Comparison of ENCODE assay signal across 8 cellular contexts in genomic region chr19:45469835-45470146, GRCh38. TPM values are rescaled to one million over a fixed set of nuclear protein-coding genes. Genes with fewer than 3 reads are reported as not detected.
A peak's percentile ranks its signal among the peaks of the same experiment; 100 is the strongest.
DNase-seq lines count a peak whose midpoint lies in the region; FAIRE-seq and TF ChIP-seq lines count a peak whose summit lies in the region.

No MANE protein-coding gene starts in this region.

- peaks cover 10% of the 10 kb centered on the region for H3K4me1 Mint-ChIP-seq in astrocyte (ENCODE audit: low read depth, unreplicated experiment)
- peaks cover 45 to 48% of the 10 kb centered on the region in 2 donors for H3K4me1 Mint-ChIP-seq in immature natural killer cell

- intact Hi-C loops in stomach (cut with DNase I; ENCODE audit: low total_unique reads), result no loop called here

- H3K36me3 ChIP-seq in ACC112 (ENCODE audit: insufficient read depth, low read length), result no peaks in the 10 kb centered on the region
- H3K36me3 ChIP-seq in astrocyte (ENCODE audit: insufficient read depth, low read length), result no peaks in the 10 kb centered on the region
- peaks cover 0 to 33% (median 0%) of the 10 kb centered on the region in 4 donors for H3K36me3 ChIP-seq in stomach

- H3K4me3 ChIP-seq in ACC112 (ENCODE audit: low read depth, low read length), result peak overlapping the region; percentile 79
- H3K4me3 ChIP-seq in astrocyte (ENCODE audit: insufficient read depth, low read depth, low read length), result peak overlapping the region; percentile 76
- peak overlapping the region; percentile 56 to 78 (median 70) for H3K4me3 ChIP-seq in stomach

- WGBS in stomach, 5 donors, result 0 to 2% (median 1%) methylated on average over 13 to 14 of the region's 14 CpGs

- H3K36me3 Mint-ChIP-seq in astrocyte (ENCODE audit: low read depth, unreplicated experiment) (peaks cover 3% of the 10 kb centered on the region), immature natural killer cell (peaks cover 0 to 6% (median 0%) of the 10 kb centered on the region in 3 donors)

- no peak overlapping the region for H2AFZ ChIP-seq in ACC112 (ENCODE audit: low read length, unreplicated experiment)
- no peak overlapping the region for H2AFZ ChIP-seq in astrocyte (ENCODE audit: low read depth, low read length)

- no peaks in the 10 kb centered on the region for H3K9me3 Mint-ChIP-seq in astrocyte (ENCODE audit: unreplicated experiment)
- H3K9me3 Mint-ChIP-seq in immature natural killer cell, result no peaks in the 10 kb centered on the region

- TF ChIP-seq POLR2A in GM15510 (IDR thresholded peaks at IDR 0.05; ENCODE audit: borderline replicate concordance, extremely low read depth, insufficient read length) (peak; percentile 4), stomach (IDR thresholded peaks at IDR 0.05) (peak in 1 of 4 donors; percentile 19)

- H3K4me2 ChIP-seq in astrocyte (ENCODE audit: low read length), result peak overlapping the region; percentile 97

- H3K27ac Mint-ChIP-seq in astrocyte (ENCODE audit: unreplicated experiment) (peak overlapping the region; percentile 93), immature natural killer cell (peak overlapping the region; percentile 97 to 99 (median 98))

- TF ChIP-seq EP300 in stomach (IDR thresholded peaks at IDR 0.05), result no peak

- H3K27me3 Mint-ChIP-seq in astrocyte (ENCODE audit: low read depth, unreplicated experiment), result no peaks in the 10 kb centered on the region
- H3K27me3 Mint-ChIP-seq in immature natural killer cell (ENCODE audit: low read depth in 3 of 3), result peaks cover 67 to 77% (median 74%) of the 10 kb centered on the region in 3 donors

- no peaks in the 10 kb centered on the region for H3K9me3 ChIP-seq in astrocyte (ENCODE audit: insufficient read depth, low read depth, low read length)
- H3K9me3 ChIP-seq in stomach, result no peaks in the 10 kb centered on the region

- H3K4me1 ChIP-seq in ACC112 (ENCODE audit: control insufficient read depth, insufficient read depth, low read length, unreplicated experiment) (no peaks in the 10 kb centered on the region), astrocyte (ENCODE audit: insufficient read depth, low read length) (peaks cover 30% of the 10 kb centered on the region), stomach (peaks cover 22 to 52% (median 41%) of the 10 kb centered on the region in 4 donors)

- H3K79me2 ChIP-seq in ACC112 (ENCODE audit: control insufficient read depth, insufficient read depth, low read length, unreplicated experiment) (no peaks in the 10 kb centered on the region), astrocyte (ENCODE audit: insufficient read depth, low read length) (no peaks in the 10 kb centered on the region)

- H3K27me3 ChIP-seq in ACC112 (ENCODE audit: insufficient read depth, low read length), result no peaks in the 10 kb centered on the region
- H3K27me3 ChIP-seq in astrocyte (ENCODE audit: insufficient read depth, low read length), result no peaks in the 10 kb centered on the region
- H3K27me3 ChIP-seq in stomach, result peaks cover 0 to 38% (median 23%) of the 10 kb centered on the region in 3 donors

- H4K20me1 ChIP-seq in astrocyte (ENCODE audit: insufficient read depth, low read length), result peaks cover 26% of the 10 kb centered on the region

- H3K27ac ChIP-seq in ACC112 (ENCODE audit: low read depth, low read length) (peak overlapping the region; percentile 91), astrocyte (ENCODE audit: low read depth, low read length) (peak overlapping the region; percentile 93), stomach (peak overlapping the region; percentile 93 to 99 (median 96))

- peak overlapping the region; percentile 96 for H3K9ac ChIP-seq in astrocyte (ENCODE audit: low read length)

- H3K4me3 Mint-ChIP-seq in astrocyte (ENCODE audit: unreplicated experiment), result peak overlapping the region; percentile 88
- peak overlapping the region; percentile 92 to 93 (median 93) for H3K4me3 Mint-ChIP-seq in immature natural killer cell

- DNase-seq in NCI-H2171 treated with DMSO at 0.1 percent for 48 hours (lab: John Stamatoyannopoulos, UW) (peak; percentile 82), astrocyte (ENCODE audit: low read depth) (no peak), immature natural killer cell (no peak), stomach (peak; percentile 91), cortex of kidney (lab: John Stamatoyannopoulos, UW) (no peak)
- DNase-seq in effector CD4-positive, alpha-beta T cell, result no peak

- no peak for FAIRE-seq in astrocyte (lab: Jason Lieb, UNC)

- TF ChIP-seq CTCF in astrocyte (IDR thresholded peaks at IDR 0.05; ENCODE audit: insufficient read depth, low read depth, low read length), result no peak
- TF ChIP-seq CTCF in stomach (IDR thresholded peaks at IDR 0.05), result no peak

RNA-seq across cellular contexts. Expression of gene FOSB, which starts 2.0 kb away (rescaled TPM):
- total RNA-seq in astrocyte, result 8.2 and 13.3 TPM in 2 replicates
- 10 to 100 TPM; 11.6 to 30.1 (median 11.6) TPM for polyA plus RNA-seq in immature natural killer cell
- total RNA-seq in stomach, result 10 to 100 TPM in 2 of 5 donors, 1 to 10 TPM in 3; 1.2 to 76.8 (median 5.5) TPM
- 10 to 100 TPM in 2 of 3 donors, 1 to 10 TPM in 1; 6.9 to 20.9 (median 11.1) TPM for polyA plus RNA-seq in stomach

RNA-seq across cellular contexts. Expression of gene RTN2, which starts 27.1 kb away (rescaled TPM):
- 29.1 and 35.3 TPM in 2 replicates for total RNA-seq in astrocyte
- under 1 TPM in 2 of 3 donors, not detected in 1; 0.48 to 0.80 TPM for polyA plus RNA-seq in immature natural killer cell
- 10 to 100 TPM in 2 of 5 donors, 1 to 10 TPM in 2, not detected in 1; 2.0 to 37.3 (median 10.6) TPM for total RNA-seq in stomach
- 1 to 10 TPM; 4.7 to 9.3 (median 7.9) TPM for polyA plus RNA-seq in stomach

RNA-seq across cellular contexts. Expression of gene PPM1N, which starts 28.5 kb away (rescaled TPM):
- 0.67 and 1.3 TPM in 2 replicates for total RNA-seq in astrocyte
- polyA plus RNA-seq in immature natural killer cell, result 1 to 10 TPM; 3.9 to 5.7 (median 4.0) TPM
- 1 to 10 TPM in 1 of 5 donors, under 1 TPM in 1, not detected in 3; 0.92 to 1.6 TPM for total RNA-seq in stomach
- polyA plus RNA-seq in stomach, result 1 to 10 TPM; 1.9 to 5.2 (median 4.9) TPM

RNA-seq across cellular contexts. Expression of gene VASP, which starts 37.5 kb away (rescaled TPM):
- total RNA-seq in astrocyte, result 205 and 222 TPM in 2 replicates
- polyA plus RNA-seq in immature natural killer cell, result 100 to 1,000 TPM in 1 of 3 donors, 10 to 100 TPM in 2; 91.2 to 126 (median 93.4) TPM
- total RNA-seq in stomach, result 100 to 1,000 TPM in 3 of 5 donors, 10 to 100 TPM in 2; 48.4 to 280 (median 119) TPM
- polyA plus RNA-seq in stomach, result 100 to 1,000 TPM in 1 of 3 donors, 10 to 100 TPM in 2; 62.8 to 149 (median 76.0) TPM

RNA-seq across cellular contexts. Expression of gene ERCC1, which starts 46.1 kb away (rescaled TPM):
- total RNA-seq in astrocyte, result 67.5 and 70.4 TPM in 2 replicates
- 10 to 100 TPM; 50.8 to 62.2 (median 54.5) TPM for polyA plus RNA-seq in immature natural killer cell
- total RNA-seq in stomach, result 10 to 100 TPM in 4 of 5 donors, 1 to 10 TPM in 1; 7.8 to 79.3 (median 36.9) TPM
- polyA plus RNA-seq in stomach, result 10 to 100 TPM; 53.9 to 66.9 (median 54.6) TPM

Comparison
In these comparisons a context has a peak if more than half of its experiments do, and no peak if none do; other contexts are left out.
1. DNase-seq: peak in NCI-H2171 treated with DMSO at 0.1 percent for 48 hours (single experiment) and stomach (single experiment); none in astrocyte (single experiment), immature natural killer cell (0 of 3), effector CD4-positive, alpha-beta T cell (single experiment) and cortex of kidney (single experiment).
2. Peak in every context shown above with its lines, with median percentiles within 50 percentile points of each other: H3K27ac ChIP-seq and H3K4me3 ChIP-seq.